ENCODE assay signal across 8 cellular contexts in the genomic region with DNA sequence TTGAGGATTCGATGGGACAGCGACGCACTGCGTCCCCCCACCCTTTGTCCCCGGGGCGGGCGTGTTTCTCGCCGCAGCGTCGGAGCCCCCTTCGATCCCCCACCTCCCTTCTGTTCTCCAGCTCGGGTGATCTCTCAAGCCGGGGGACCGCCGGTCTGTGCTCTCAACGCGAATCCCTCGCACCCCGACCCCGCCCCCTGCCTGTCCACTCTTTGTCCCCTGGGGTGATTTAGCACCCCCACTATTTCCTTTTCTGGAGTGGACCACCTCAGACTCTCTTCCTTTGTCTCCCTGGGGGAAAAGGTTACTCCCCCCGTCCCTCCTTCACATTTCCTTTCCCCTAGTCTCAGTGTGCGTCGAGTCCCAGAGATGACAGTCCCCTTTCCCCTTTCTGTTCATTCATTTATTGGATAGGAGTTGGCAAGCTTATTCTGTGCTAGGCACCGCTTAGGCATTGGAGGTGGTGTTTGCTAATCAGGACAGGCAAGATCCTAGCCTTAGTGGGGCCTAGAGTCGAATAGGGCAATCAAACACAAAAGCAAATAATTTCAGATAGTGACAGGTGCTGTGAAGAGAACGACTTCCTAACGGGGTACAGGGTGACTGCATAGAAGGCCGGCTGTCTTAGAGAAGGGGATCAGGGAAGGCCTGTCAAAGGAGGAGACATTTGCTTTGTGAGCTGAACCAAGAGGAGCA. TPM values are rescaled to one million over a fixed set of nuclear protein-coding genes. Genes with fewer than 3 reads are reported as not detected.
A peak's percentile ranks its signal among the peaks of the same experiment; 100 is the strongest.
DNase-seq lines count a peak whose midpoint lies in the region; ATAC-seq and TF ChIP-seq lines count a peak whose summit lies in the region.

No MANE protein-coding gene starts in this region.

- no peak for ATAC-seq in HG02588 (IDR thresholded peaks at IDR 0.05; ENCODE audit: unreplicated experiment)

- H3K4me3 ChIP-seq in Peyer's patch (peak overlapping the region; percentile 84 to 99 (median 96)), mesodermal cell (ENCODE audit: extremely low read depth, insufficient read depth, low read length, poor library complexity, severe bottlenecking) (peak overlapping the region; percentile 96), uterus (peak overlapping the region; percentile 92 to 99)

- WGBS in mesodermal cell (ENCODE audit: insufficient coverage in 2 of 2), 2 experiments, result 1 to 3% methylated on average over 9 to 24 of the region's 29 CpGs

- H3K27me3 ChIP-seq in Peyer's patch (no peaks in the 10 kb centered on the region), uterus (no peaks in the 10 kb centered on the region)

- H3K27ac ChIP-seq in Peyer's patch (peak overlapping the region; percentile 89 to 96 (median 92)), cingulate gyrus (ENCODE audit: low read depth, low read length) (peak overlapping the region; percentile 82), mesodermal cell (ENCODE audit: low read depth, low read length, severe bottlenecking) (peak overlapping the region; percentile 86), uterus (peak overlapping the region; percentile 86 to 87)

- peak; percentile 44 for DNase-seq in SIG-M5 treated with dmso at 0.1 percent for 504 hours (lab: John Stamatoyannopoulos, UW; ENCODE audit: unreplicated experiment)
- DNase-seq in SIG-M5 (lab: John Stamatoyannopoulos, UW), result no peak
- peak; percentile 39 to 67 (median 56) for DNase-seq in Peyer's patch
- DNase-seq in uterus, result peak in 1 of 2 donors; percentile 41
- DNase-seq in HEK293T (ENCODE audit: extremely low spot score), result no peak

- peaks cover 0 to 50% (median 14%) of the 10 kb centered on the region in 4 donors for H3K4me1 ChIP-seq in Peyer's patch
- peaks cover 40% of the 10 kb centered on the region for H3K4me1 ChIP-seq in mesodermal cell (ENCODE audit: control insufficient read depth, insufficient read depth, low read length, poor library complexity, severe bottlenecking)
- H3K4me1 ChIP-seq in uterus, result peaks cover 0 to 15% of the 10 kb centered on the region in 2 donors

- no peaks in the 10 kb centered on the region for H3K9me3 ChIP-seq in Peyer's patch
- no peaks in the 10 kb centered on the region for H3K9me3 ChIP-seq in mesodermal cell (ENCODE audit: control insufficient read depth, low read length)
- H3K9me3 ChIP-seq in uterus, result no peaks in the 10 kb centered on the region

- TF ChIP-seq POLR2A in Peyer's patch (IDR thresholded peaks at IDR 0.05) (no peak), uterus (IDR thresholded peaks at IDR 0.05) (no peak)

- CTCF ChIA-PET in HEK293T (lab: Yijun Ruan, JAX), result no interaction called here

- TF ChIP-seq CTCF in Peyer's patch (IDR thresholded peaks at IDR 0.05) (no peak), uterus (IDR thresholded peaks at IDR 0.05) (no peak)

- POLR2A ChIA-PET in HEK293T (lab: Yijun Ruan, JAX), result interaction anchor here (0.8 to 1.7 kb wide), 5 partner anchors 8 to 399 kb away, joined by 3 to 9 read pairs (median 3); no protein-coding TSS in a partner anchor

- intact Hi-C loops in uterus (cut with DNase I; ENCODE audit: low total_unique reads), result no loop called here

- H3K36me3 ChIP-seq in Peyer's patch (no peaks in the 10 kb centered on the region), mesodermal cell (ENCODE audit: control insufficient read depth, insufficient read depth, low read length) (peaks cover 10% of the 10 kb centered on the region), uterus (no peaks in the 10 kb centered on the region)

TF ChIP-seq in HEK293T, 16 proteins besides CTCF, POLR2A, EP300 and RAD21:
- TF ChIP-seq ZNF384 (IDR thresholded peaks at IDR 0.05), result no peak
- TF ChIP-seq, protein P1, sequence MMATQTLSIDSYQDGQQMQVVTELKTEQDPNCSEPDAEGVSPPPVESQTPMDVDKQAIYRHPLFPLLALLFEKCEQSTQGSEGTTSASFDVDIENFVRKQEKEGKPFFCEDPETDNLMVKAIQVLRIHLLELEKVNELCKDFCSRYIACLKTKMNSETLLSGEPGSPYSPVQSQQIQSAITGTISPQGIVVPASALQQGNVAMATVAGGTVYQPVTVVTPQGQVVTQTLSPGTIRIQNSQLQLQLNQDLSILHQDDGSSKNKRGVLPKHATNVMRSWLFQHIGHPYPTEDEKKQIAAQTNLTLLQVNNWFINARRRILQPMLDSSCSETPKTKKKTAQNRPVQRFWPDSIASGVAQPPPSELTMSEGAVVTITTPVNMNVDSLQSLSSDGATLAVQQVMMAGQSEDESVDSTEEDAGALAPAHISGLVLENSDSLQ (IDR thresholded peaks at IDR 0.05), result no peak
- no peak for TF ChIP-seq FOXK2 (IDR thresholded peaks at IDR 0.05)
- no peak for TF ChIP-seq TARDBP (IDR thresholded peaks at IDR 0.05)
- TF ChIP-seq FOXA1 (IDR thresholded peaks at IDR 0.05), result no peak
- no peak for TF ChIP-seq SUZ12 (IDR thresholded peaks at IDR 0.05)
- no peak for TF ChIP-seq ELF4 (IDR thresholded peaks at IDR 0.05)
- no peak for TF ChIP-seq NFRKB (IDR thresholded peaks at IDR 0.05)
- TF ChIP-seq ARNT (IDR thresholded peaks at IDR 0.05), result no peak
- TF ChIP-seq SP1 (IDR thresholded peaks at IDR 0.05), result no peak
- no peak for TF ChIP-seq FOXM1 (IDR thresholded peaks at IDR 0.05; ENCODE audit: borderline replicate concordance)
- no peak for TF ChIP-seq HDGF (IDR thresholded peaks at IDR 0.05; ENCODE audit: borderline replicate concordance)
- no peak for TF ChIP-seq LEF1 (IDR thresholded peaks at IDR 0.05; ENCODE audit: borderline replicate concordance)
- TF ChIP-seq BHLHE40 (IDR thresholded peaks at IDR 0.05; ENCODE audit: borderline replicate concordance), result no peak
- TF ChIP-seq L3MBTL2 (conservative IDR thresholded peaks at IDR 0.05), result no peak
- no peak for TF ChIP-seq CTBP1 (IDR thresholded peaks at IDR 0.05; ENCODE audit: borderline replicate concordance)

RNA-seq across cellular contexts. Expression of a gene that starts 0.7 kb away (rescaled TPM):
- 10 to 100 TPM; 13.8 to 40.4 (median 22.0) TPM for total RNA-seq in Peyer's patch
- polyA plus RNA-seq in mesodermal cell (2013, experiment 1 of 2), result 43.3 TPM
- 40.9 TPM for polyA plus RNA-seq in mesodermal cell (2013, experiment 2 of 2)
- 10 to 100 TPM; 14.1 to 33.9 (median 20.2) TPM for total RNA-seq in uterus

Comparison
In these comparisons a context has a peak if more than half of its experiments do, and no peak if none do; other contexts are left out.
1. DNase-seq: peak in SIG-M5 treated with dmso at 0.1 percent for 504 hours (single experiment) and Peyer's patch (3 of 3); none in SIG-M5 (single experiment) and HEK293T (single experiment).
2. Peak in every context shown above with its lines, with median percentiles within 50 percentile points of each other: H3K27ac ChIP-seq and H3K4me3 ChIP-seq.